In genomic region chr12:1058423-1058822, GRCh38 we compare ENCODE assay signal across 22 cellular contexts.
DNase-seq lines count a peak whose midpoint lies in the region; ATAC-seq, FAIRE-seq and TF ChIP-seq lines count a peak whose summit lies in the region.
"Had no signal": no experiment of that assay in that cellular context is flagged by ENCODE, and none has a peak within 500 bp of the region (broad histone marks: within the 10 kb centered on the region; RNA-seq: fewer than 3 reads in every experiment).

No MANE protein-coding gene starts in this region.

- in situ Hi-C loops in K562 (cut with MboI) = no loop called here

- H3K27me3 ChIP-seq in GM23338 (ENCODE audit: insufficient read depth) (no peaks in the 10 kb centered on the region), K562 (ENCODE audit: control insufficient read depth in 2 of 2, insufficient read depth in 2 of 2, low read length in 2 of 2) (no peaks in the 10 kb centered on the region)
- H3K27me3 ChIP-seq: BE2C; BLaER1 treated with 17β-estradiol and CSF1 and Interleukin-3, amounts not matched to agents 10 nM and 100 nM had no signal

- intact Hi-C loops in K562 (cut with micrococcal nuclease) = no loop called here

- peaks cover 32% of the 10 kb centered on the region for H3K4me1 Mint-ChIP-seq in GM23338

- H3K4me1 ChIP-seq in GM23338 (ENCODE audit: insufficient read depth) (peaks cover 36% of the 10 kb centered on the region), HEK293 (ENCODE audit: control insufficient read depth, insufficient read depth, low read length) (peaks cover 11% of the 10 kb centered on the region), K562 (replicated peaks in 1 of 2; ENCODE audit: control insufficient read depth in 2 of 2, insufficient read depth in 2 of 2, low read length in 2 of 2) (no peaks in the 10 kb centered on the region)
- H3K4me1 ChIP-seq: BLaER1 treated with 17β-estradiol and CSF1 and Interleukin-3, amounts not matched to agents 10 nM and 100 nM had no signal

- H3K4me2 ChIP-seq in GM23338 (no peak overlapping the region), K562 (ENCODE audit: insufficient read depth, low read length) (no peak overlapping the region)
- H3K4me2 ChIP-seq: A549; BLaER1 treated with 17β-estradiol and CSF1 and Interleukin-3, amounts not matched to agents 10 nM and 100 nM had no signal

- H3K4me3 Mint-ChIP-seq in GM23338 = no peak overlapping the region
- H3K4me3 Mint-ChIP-seq: CD14-positive monocyte; CD4-positive, alpha-beta T cell; CD8-positive, alpha-beta memory T cell had no signal

- H3K9ac ChIP-seq in K562 (ENCODE audit: insufficient read depth in 1 of 2, low read depth in 2 of 2, low read length in 2 of 2) = no peak overlapping the region
- H3K9ac ChIP-seq: BLaER1 treated with 17β-estradiol and CSF1 and Interleukin-3, amounts not matched to agents 10 nM and 100 nM; GM23248 had no signal

- TF ChIP-seq CTCF in GM23338 (conservative IDR thresholded peaks at IDR 0.05; ENCODE audit: low read depth in 2 of 2) (no peak), HEK293 (tag by site-specific recombination; IDR thresholded peaks at IDR 0.05) (no peak), K562 (IDR thresholded peaks at IDR 0.05 in 2 of 3, conservative IDR thresholded peaks at IDR 0.05 in 1 of 3; ENCODE audit: insufficient read depth in 2 of 3, low read depth in 1 of 3, low read length in 3 of 3) (no peak)

- H4K20me1 ChIP-seq in GM23338 (replicated peaks; ENCODE audit: insufficient read depth) = no peaks in the 10 kb centered on the region
- H4K20me1 ChIP-seq in K562 (replicated peaks; ENCODE audit: control insufficient read depth, insufficient read depth, low read length) = no peaks in the 10 kb centered on the region

- 0 out of 2 replicates have a peak, but pooled peaks cover 4% of the 10 kb centered on the region for H3F3A ChIP-seq in GM23338 (replicated peaks; ENCODE audit: low read depth)

- H3K27ac Mint-ChIP-seq in GM23338 = peak overlapping the region; percentile 85; the same call in 1 of the 2 replicates
- H3K27ac Mint-ChIP-seq: CD14-positive monocyte; CD4-positive, alpha-beta T cell had no signal

- no peak for TF ChIP-seq RAD21 in K562 (CRISPR knock-in tag; conservative IDR thresholded peaks at IDR 0.05 in 1 of 2, IDR thresholded peaks at IDR 0.05 in 1 of 2)

- H3K4me3 ChIP-seq in GM23338 (no peak overlapping the region), HEK293 (ENCODE audit: low read depth, low read length) (no peak overlapping the region), K562 (no peak overlapping the region)
- H3K4me3 ChIP-seq: A549; BLaER1 treated with 17β-estradiol and CSF1 and Interleukin-3, amounts not matched to agents 10 nM and 100 nM; GM23248 had no signal

- FAIRE-seq in K562 (lab: Jason Lieb, UNC) = no peak
- FAIRE-seq: A549, GM12891, GM19239 had no signal

- no peaks in the 10 kb centered on the region for H3K36me3 ChIP-seq in GM23338 (ENCODE audit: insufficient read depth)
- no peaks in the 10 kb centered on the region for H3K36me3 ChIP-seq in HEK293 (ENCODE audit: control insufficient read depth in 2 of 2, insufficient read depth in 1 of 2, low read length in 2 of 2)
- H3K36me3 ChIP-seq in K562 (ENCODE audit: control insufficient read depth, insufficient read depth, low read length) = no peaks in the 10 kb centered on the region
- H3K36me3 ChIP-seq: BE2C had no signal

- peaks cover 36% of the 10 kb centered on the region for H3K9me3 Mint-ChIP-seq in GM23338

- H3K9me2 ChIP-seq in GM23338 (ENCODE audit: insufficient read depth) = no peaks in the 10 kb centered on the region

- no peaks in the 10 kb centered on the region for H3K27me3 Mint-ChIP-seq in GM23338 (ENCODE audit: insufficient read depth, low read depth, poor library complexity)
- H3K27me3 Mint-ChIP-seq: CD4-positive, alpha-beta T cell had no signal

- H3K9me3 ChIP-seq in HEK293 (ENCODE audit: control insufficient read depth, insufficient read depth, low read depth, low read length) = no peaks in the 10 kb centered on the region
- H3K9me3 ChIP-seq in K562 (replicated peaks; ENCODE audit: control insufficient read depth, insufficient read depth, low read depth, low read length) = peaks cover 6% of the 10 kb centered on the region

- no peak for DNase-seq in GM23338 (ENCODE audit: low spot score)
- DNase-seq in K562 (ENCODE audit: extremely low read depth in 1 of 4, low spot score in 3 of 4) = no peak
- no peak for DNase-seq in NCI-H2171 treated with DMSO at 0.1 percent for 48 hours (lab: John Stamatoyannopoulos, UW)
- DNase-seq in central memory CD4-positive, alpha-beta T cell = no peak
- DNase-seq: 8988T; ACHN; BE2C; CD4-positive, alpha-beta T cell; CD8-positive, alpha-beta memory T cell; DMS 273 treated with DMSO at 0.1 percent for 48 hours; DMS79; EL; GDM1; GM23248; H9 had no signal

- peaks cover 42% of the 10 kb centered on the region for H3K36me3 Mint-ChIP-seq in GM23338 (ENCODE audit: low read depth)

- CTCF ChIA-PET in HEK293 (lab: Yijun Ruan, JAX) = no interaction called here
- CTCF ChIA-PET in K562 (lab: Yijun Ruan, JAX; ENCODE audit: low intra/inter-chr PET ratio) = no interaction called here

- ATAC-seq in GM23338 (no peak), K562 (no peak), GM18505 (IDR thresholded peaks at IDR 0.05; ENCODE audit: unreplicated experiment) (no peak)
- ATAC-seq: A549 had no signal

- peaks cover 71% of the 10 kb centered on the region for H3K79me2 ChIP-seq in GM23338 (replicated peaks; ENCODE audit: insufficient read depth)
- H3K79me2 ChIP-seq in K562 (ENCODE audit: control insufficient read depth, insufficient read depth, low read length) = no peaks in the 10 kb centered on the region

- H3K27ac ChIP-seq in GM23338 (ENCODE audit: low read depth) (no peak overlapping the region), HEK293 (ENCODE audit: extremely low read depth, low read depth, low read length) (no peak overlapping the region), K562 (ENCODE audit: extremely low read depth, low read depth, low read length) (no peak overlapping the region)
- H3K27ac ChIP-seq: A549; BLaER1 treated with 17β-estradiol and CSF1 and Interleukin-3, amounts not matched to agents 10 nM and 100 nM; GM23248 had no signal

- H3K9me1 ChIP-seq in K562 (ENCODE audit: control insufficient read depth, insufficient read depth, low read length) = no peaks in the 10 kb centered on the region

- no peak overlapping the region for H2AFZ ChIP-seq in GM23338
- no peak overlapping the region for H2AFZ ChIP-seq in K562 (ENCODE audit: low read depth, low read length)
- H2AFZ ChIP-seq: GM23248 had no signal

- TF ChIP-seq POLR2A in K562 (conservative IDR thresholded peaks at IDR 0.05) = no peak
- no peak for TF ChIP-seq POLR2A in GM18505 (IDR thresholded peaks at IDR 0.05; ENCODE audit: borderline replicate concordance, extremely low read depth, insufficient read depth, insufficient read length)

- BruUV-seq in K562 (replicated peaks; lab: Mats Ljungman, UMichigan) = no TSS peak

- WGBS in K562 (ENCODE audit: insufficient coverage, low coverage, missing lambda C conversion rate) = 100% methylated on average over 1 of the region's 2 CpGs

- TF ChIP-seq EP300 in K562 (IDR thresholded peaks at IDR 0.05; ENCODE audit: low read length) = no peak

- POLR2A ChIA-PET in HEK293 (lab: Yijun Ruan, JAX) (no interaction called here), K562 (lab: Yijun Ruan, JAX) (no interaction called here)

TF ChIP-seq in GM23338, 12 proteins besides CTCF, POLR2A, EP300 and RAD21 (continues in another document):
- no peak for TF ChIP-seq ETS1 (IDR thresholded peaks at IDR 0.05)
- no peak for TF ChIP-seq CREB1 (CRISPR knock-in tag; IDR thresholded peaks at IDR 0.05; ENCODE audit: low read depth)
- TF ChIP-seq POLR2AphosphoS5 (IDR thresholded peaks at IDR 0.05; ENCODE audit: low read depth) = no peak
- no peak for TF ChIP-seq NANOG (IDR thresholded peaks at IDR 0.05; ENCODE audit: borderline replicate concordance)

TF ChIP-seq in HEK293, 187 proteins besides CTCF, POLR2A, EP300 and RAD21 (continues in another document):
- no peak for TF ChIP-seq KLF8 (tag by site-specific recombination; IDR thresholded peaks at IDR 0.05)
- TF ChIP-seq SETDB1 (IDR thresholded peaks at IDR 0.05; ENCODE audit: insufficient read length, low read length) = peak; percentile 59
- peak; percentile 70 for TF ChIP-seq ZNF580 (tag by site-specific recombination; IDR thresholded peaks at IDR 0.05)

TF ChIP-seq in K562, 482 proteins besides CTCF, POLR2A, EP300 and RAD21:
- TF ChIP-seq MNT (conservative IDR thresholded peaks at IDR 0.05) (no peak), RBM25 (IDR thresholded peaks at IDR 0.05; ENCODE audit: low read depth, low read length, severe bottlenecking) (peak; percentile 12)
